ENCODE assay signal across 13 cellular contexts in genomic region chrX:86806786-86807185, GRCh38.
DNase-seq lines count a peak whose midpoint lies in the region; FAIRE-seq and TF ChIP-seq lines count a peak whose summit lies in the region.
"Had no signal": no experiment of that assay in that cellular context is flagged by ENCODE, and none has a peak within 500 bp of the region (broad histone marks: within the 10 kb centered on the region; RNA-seq: fewer than 3 reads in every experiment).

No MANE protein-coding gene starts in this region.

- H3K9me3 ChIP-seq in astrocyte (ENCODE audit: insufficient read depth, low read depth, low read length) = no peaks in the 10 kb centered on the region

- DNase-seq in Jurkat, Clone E6-1 (ENCODE audit: low read depth, low spot score) = peak; percentile 16
- DNase-seq in astrocyte (ENCODE audit: low read depth) (no peak), 8988T (no peak)
- no peak for DNase-seq in effector CD8-positive, alpha-beta T cell (lab: John Stamatoyannopoulos, UW)
- DNase-seq in T-helper 2 cell treated with Interferon-gamma antibody and Interleukin-4, amounts not matched to agents 5 μg/mL and 100 μg/mL, for 36 hours (ENCODE audit: low spot score) = no peak
- no peak for DNase-seq in activated naive CD4-positive, alpha-beta T cell treated with Interleukin-2 at 50 U/mL for 16 hours
- DNase-seq: activated T-cell treated with anti-CD3 and anti-CD28 coated beads for 4 hours, foreskin fibroblast, NCI-H2227 treated with DMSO at 0.1 percent for 48 hours had no signal

- H3K4me1 ChIP-seq in astrocyte (ENCODE audit: insufficient read depth, low read length) = no peaks in the 10 kb centered on the region

- no peaks in the 10 kb centered on the region for H3K36me3 ChIP-seq in astrocyte (ENCODE audit: insufficient read depth, low read length)

- no peak overlapping the region for H3K9ac ChIP-seq in astrocyte (ENCODE audit: low read length)

- H3K4me3 Mint-ChIP-seq in astrocyte (ENCODE audit: unreplicated experiment) (no peak overlapping the region), nephron (no peak overlapping the region)
- no peak overlapping the region for H3K4me3 Mint-ChIP-seq in T-helper 2 cell treated with Interferon-gamma antibody and Interleukin-4, amounts not matched to agents 5 μg/mL and 100 μg/mL, for 36 hours

- H3K27me3 Mint-ChIP-seq in astrocyte (ENCODE audit: low read depth, unreplicated experiment) (no peaks in the 10 kb centered on the region), nephron (ENCODE audit: low read depth) (no peaks in the 10 kb centered on the region)
- H3K27me3 Mint-ChIP-seq in T-helper 2 cell treated with Interferon-gamma antibody and Interleukin-4, amounts not matched to agents 5 μg/mL and 100 μg/mL, for 36 hours (ENCODE audit: low read depth) = no peaks in the 10 kb centered on the region

- H3K27me3 ChIP-seq in astrocyte (ENCODE audit: insufficient read depth, low read length) = no peaks in the 10 kb centered on the region

- no peak overlapping the region for H3K4me2 ChIP-seq in astrocyte (ENCODE audit: low read length)

- H3K4me3 ChIP-seq in GM12875 (ENCODE audit: low read depth, low read length) (no peak overlapping the region), astrocyte (ENCODE audit: insufficient read depth, low read depth, low read length) (no peak overlapping the region)
- H3K4me3 ChIP-seq in Jurkat, Clone E6-1 (ENCODE audit: low read length) = no peak overlapping the region
- H3K4me3 ChIP-seq: skin epidermis had no signal

- H2AFZ ChIP-seq in astrocyte (ENCODE audit: low read depth, low read length) = no peak overlapping the region

- FAIRE-seq in astrocyte (lab: Jason Lieb, UNC) = peak; percentile 93
- FAIRE-seq: GM19239 had no signal

- H3K27ac Mint-ChIP-seq in astrocyte (ENCODE audit: unreplicated experiment) (no peak overlapping the region), nephron (no peak overlapping the region)
- no peak overlapping the region for H3K27ac Mint-ChIP-seq in T-helper 2 cell treated with Interferon-gamma antibody and Interleukin-4, amounts not matched to agents 5 μg/mL and 100 μg/mL, for 36 hours

- no peaks in the 10 kb centered on the region for H4K20me1 ChIP-seq in astrocyte (ENCODE audit: insufficient read depth, low read length)

- H3K27ac ChIP-seq in astrocyte (ENCODE audit: low read depth, low read length) = no peak overlapping the region
- H3K27ac ChIP-seq: skin epidermis had no signal

- TF ChIP-seq CTCF in GM12875 (IDR thresholded peaks at IDR 0.05; ENCODE audit: borderline replicate concordance, insufficient read depth, low read depth, low read length) = peak; percentile 48; the same call in 1 of the 2 replicates
- TF ChIP-seq CTCF in astrocyte (IDR thresholded peaks at IDR 0.05; ENCODE audit: insufficient read depth, low read depth, low read length) = no peak
- TF ChIP-seq CTCF in nephron (IDR thresholded peaks at IDR 0.05; ENCODE audit: unreplicated experiment in 3 of 3) = peak; percentile 25 to 54 (median 40)

- H3K36me3 Mint-ChIP-seq in astrocyte (ENCODE audit: low read depth, unreplicated experiment) (no peaks in the 10 kb centered on the region), nephron (ENCODE audit: low read depth) (peaks cover 7% of the 10 kb centered on the region)
- H3K36me3 Mint-ChIP-seq in T-helper 2 cell treated with Interferon-gamma antibody and Interleukin-4, amounts not matched to agents 5 μg/mL and 100 μg/mL, for 36 hours (ENCODE audit: low read depth) = no peaks in the 10 kb centered on the region

- H3K4me1 Mint-ChIP-seq in astrocyte (ENCODE audit: low read depth, unreplicated experiment) (no peaks in the 10 kb centered on the region), nephron (no peaks in the 10 kb centered on the region)
- no peaks in the 10 kb centered on the region for H3K4me1 Mint-ChIP-seq in T-helper 2 cell treated with Interferon-gamma antibody and Interleukin-4, amounts not matched to agents 5 μg/mL and 100 μg/mL, for 36 hours (ENCODE audit: low read depth)

- H3K79me2 ChIP-seq in astrocyte (ENCODE audit: insufficient read depth, low read length) = no peaks in the 10 kb centered on the region

- no peaks in the 10 kb centered on the region for H3K9me3 Mint-ChIP-seq in astrocyte (ENCODE audit: unreplicated experiment)
- peaks cover 12% of the 10 kb centered on the region for H3K9me3 Mint-ChIP-seq in nephron
- H3K9me3 Mint-ChIP-seq in T-helper 2 cell treated with Interferon-gamma antibody and Interleukin-4, amounts not matched to agents 5 μg/mL and 100 μg/mL, for 36 hours = peaks cover 4% of the 10 kb centered on the region
